40 cellular contexts compared by ENCODE assay signal in genomic region chr2:81328968-81329367, GRCh38.
"Had no signal": no experiment of that assay in that cellular context is flagged by ENCODE, and none has a peak within 500 bp of the region (broad histone marks: within the 10 kb centered on the region; RNA-seq: fewer than 3 reads in every experiment).

No MANE protein-coding gene starts in this region.

- H3K9me3 ChIP-seq: adrenal gland had no signal

- H3K27me3 ChIP-seq: adrenal gland, ascending aorta, body of pancreas, brain microvascular endothelial cell, breast epithelium, cardiac muscle cell had no signal

- H3K27ac Mint-ChIP-seq: activated naive CD4-positive, alpha-beta T cell treated with anti-CD3 and anti-CD28 coated beads for 36 hours; activated naive CD4-positive, alpha-beta T cell treated with anti-CD3 and anti-CD28 coated beads, Interleukin-2, amount 10 ng/mL, durations not matched to agents 7 days and 5 days; activated naive CD4-positive, alpha-beta T cell treated with anti-CD3 and anti-CD28 coated beads, Interleukin-2, amount 50 U/mL, for 24 hours; activated naive CD4-positive, alpha-beta T cell treated with anti-CD3 and anti-CD28 coated beads, Interleukin-2, amount 50 U/mL, for 72 hours; activated naive CD8-positive, alpha-beta T cell; activated naive CD8-positive, alpha-beta T cell treated with anti-CD3 and anti-CD28 coated beads for 36 hours; activated naive CD8-positive, alpha-beta T cell treated with anti-CD3 and anti-CD28 coated beads, Interleukin-2, amount 10 ng/mL, durations not matched to agents 7 days and 5 days; activated naive CD8-positive, alpha-beta T cell treated with anti-CD3 and anti-CD28 coated beads, Interleukin-2, amount 50 U/mL, for 24 hours; activated T-cell treated with anti-CD3 and anti-CD28 coated beads, Interleukin-2, amount 50 U/mL, for 24 hours; activated T-cell treated with anti-CD3 and anti-CD28 coated beads, Interleukin-2, amount 50 U/mL, for 72 hours; activated T-helper 1 cell treated with anti-CD3 and anti-CD28 coated beads, Interleukin-12 subunit alpha, Interleukin-12 subunit beta, Interleukin-2, Interleukin-4 antibody, amounts not matched to agents 30 ng/mL and 10 ng/mL and 1 ng/mL, durations not matched to agents 14 hours and 24 hours and 36 hours; activated T-helper 17 cell treated with anti-CD3 and anti-CD28 coated beads, Interleukin-2, amount 50 U/mL, for 72 hours; activated T-helper 2 cell treated with anti-CD3 and anti-CD28 coated beads, Interferon-gamma antibody, Interleukin-2, Interleukin-4, amounts not matched to agents 10 μg/mL and 5 μg/mL and 100 μg/mL, durations not matched to agents 14 hours and 24 hours and 36 hours; brain had no signal

- H3K4me3 Mint-ChIP-seq: activated naive CD4-positive, alpha-beta T cell treated with anti-CD3 and anti-CD28 coated beads for 36 hours; activated naive CD4-positive, alpha-beta T cell treated with anti-CD3 and anti-CD28 coated beads, Interleukin-2, amount 10 ng/mL, durations not matched to agents 7 days and 5 days; activated naive CD4-positive, alpha-beta T cell treated with anti-CD3 and anti-CD28 coated beads, Interleukin-2, amount 50 U/mL, for 24 hours; activated naive CD8-positive, alpha-beta T cell; activated naive CD8-positive, alpha-beta T cell treated with anti-CD3 and anti-CD28 coated beads for 36 hours; activated naive CD8-positive, alpha-beta T cell treated with anti-CD3 and anti-CD28 coated beads, Interleukin-2, amount 10 ng/mL, durations not matched to agents 7 days and 5 days; activated naive CD8-positive, alpha-beta T cell treated with anti-CD3 and anti-CD28 coated beads, Interleukin-2, amount 50 U/mL, for 24 hours; activated T-cell treated with anti-CD3 and anti-CD28 coated beads, Interleukin-2, amount 50 U/mL, for 24 hours; activated T-cell treated with anti-CD3 and anti-CD28 coated beads, Interleukin-2, amount 50 U/mL, for 4 hours; activated T-cell treated with anti-CD3 and anti-CD28 coated beads, Interleukin-2, amount 50 U/mL, for 72 hours; activated T-helper 1 cell treated with anti-CD3 and anti-CD28 coated beads, Interleukin-12 subunit alpha, Interleukin-12 subunit beta, Interleukin-2, Interleukin-4 antibody, amounts not matched to agents 30 ng/mL and 10 ng/mL and 1 ng/mL, durations not matched to agents 14 hours and 24 hours and 36 hours; activated T-helper 17 cell treated with anti-CD3 and anti-CD28 coated beads, Interleukin-2, amount 50 U/mL, for 72 hours; brain; central memory CD8-positive, alpha-beta T cell had no signal

- H3K36me3 ChIP-seq: adrenal gland, ascending aorta, brain microvascular endothelial cell, breast epithelium, cardiac muscle cell had no signal

- H3K36me3 Mint-ChIP-seq: activated naive CD4-positive, alpha-beta T cell treated with anti-CD3 and anti-CD28 coated beads, Interleukin-2, amount 10 ng/mL, durations not matched to agents 7 days and 5 days; activated naive CD4-positive, alpha-beta T cell treated with anti-CD3 and anti-CD28 coated beads, Interleukin-2, amount 50 U/mL, for 24 hours; activated naive CD8-positive, alpha-beta T cell; activated naive CD8-positive, alpha-beta T cell treated with anti-CD3 and anti-CD28 coated beads for 36 hours; activated naive CD8-positive, alpha-beta T cell treated with anti-CD3 and anti-CD28 coated beads, Interleukin-2, amount 10 ng/mL, durations not matched to agents 7 days and 5 days; brain had no signal

- H3K4me1 Mint-ChIP-seq: activated naive CD4-positive, alpha-beta T cell treated with anti-CD3 and anti-CD28 coated beads, Interleukin-2, amount 10 ng/mL, durations not matched to agents 7 days and 5 days; activated naive CD4-positive, alpha-beta T cell treated with anti-CD3 and anti-CD28 coated beads, Interleukin-2, amount 50 U/mL, for 24 hours; activated naive CD8-positive, alpha-beta T cell treated with anti-CD3 and anti-CD28 coated beads for 36 hours; activated naive CD8-positive, alpha-beta T cell treated with anti-CD3 and anti-CD28 coated beads, Interleukin-2, amount 10 ng/mL, durations not matched to agents 7 days and 5 days; activated naive CD8-positive, alpha-beta T cell treated with anti-CD3 and anti-CD28 coated beads, Interleukin-2, amount 50 U/mL, for 24 hours; activated T-helper 17 cell treated with anti-CD3 and anti-CD28 coated beads, Interleukin-2, amount 50 U/mL, for 72 hours; brain; central memory CD8-positive, alpha-beta T cell had no signal

- H3K4me1 ChIP-seq: adrenal gland, ascending aorta, body of pancreas, breast epithelium had no signal

- DNase-seq: activated effector memory CD4-positive, alpha-beta T cell treated with anti-CD3 and anti-CD28 coated beads, Interleukin-2, amount 50 U/mL, for 16 hours; activated effector memory CD4-positive, alpha-beta T cell treated with Interleukin-2 at 50 U/mL for 16 hours; activated gamma-delta T cell; activated gamma-delta T cell treated with Interleukin-2 at 50 U/mL for 16 hours; activated naive CD4-positive, alpha-beta T cell; activated naive CD4-positive, alpha-beta T cell treated with anti-CD3 and anti-CD28 coated beads for 36 hours; activated naive CD4-positive, alpha-beta T cell treated with anti-CD3 and anti-CD28 coated beads, Interleukin-2, amount 10 ng/mL, durations not matched to agents 7 days and 5 days; activated naive CD4-positive, alpha-beta T cell treated with anti-CD3 and anti-CD28 coated beads, Interleukin-2, amount 50 U/mL, for 16 hours; activated naive CD4-positive, alpha-beta T cell treated with Interleukin-2 at 50 U/mL for 16 hours; activated naive CD8-positive, alpha-beta T cell treated with anti-CD3 and anti-CD28 coated beads for 36 hours; activated naive CD8-positive, alpha-beta T cell treated with anti-CD3 and anti-CD28 coated beads, Interleukin-2, amount 10 ng/mL, durations not matched to agents 7 days and 5 days; activated naive CD8-positive, alpha-beta T cell treated with anti-CD3 and anti-CD28 coated beads, Interleukin-2, amount 50 U/mL, for 24 hours; activated T-cell treated with anti-CD3 and anti-CD28 coated beads, Interleukin-2, amount 50 U/mL, for 1 hour; activated T-cell treated with anti-CD3 and anti-CD28 coated beads, Interleukin-2, amount 50 U/mL, for 24 hours; activated T-cell treated with anti-CD3 and anti-CD28 coated beads, Interleukin-2, amount 50 U/mL, for 4 hours; activated T-cell treated with anti-CD3 and anti-CD28 coated beads, Interleukin-2, amount 50 U/mL, for 48 hours; activated T-cell treated with anti-CD3 and anti-CD28 coated beads, Interleukin-2, amount 50 U/mL, for 72 hours; adrenal gland; amniotic stem cell; amygdala; anterior cingulate cortex; aorta; body of pancreas; brain microvascular endothelial cell; caudate nucleus; central memory CD4-positive, alpha-beta T cell; cerebellar nuclear complex had no signal

- FAIRE-seq: astrocyte, bronchial epithelial cell had no signal

- H3K4me3 ChIP-seq: adrenal gland, ascending aorta, body of pancreas, breast epithelium, cardiac muscle cell had no signal

- H3K27ac ChIP-seq: adrenal gland, ascending aorta, body of pancreas, brain microvascular endothelial cell, breast epithelium, cardiac muscle cell had no signal

- ATAC-seq: activated naive CD4-positive, alpha-beta T cell treated with anti-CD3 and anti-CD28 coated beads, Interleukin-2, amount 50 U/mL, for 72 hours; activated naive CD8-positive, alpha-beta T cell treated with anti-CD3 and anti-CD28 coated beads, Interleukin-2, amount 50 U/mL, for 24 hours; activated T-cell treated with anti-CD3 and anti-CD28 coated beads, Interleukin-2, amount 50 U/mL, for 4 hours; activated T-cell treated with anti-CD3 and anti-CD28 coated beads, Interleukin-2, amount 50 U/mL, for 72 hours; activated T-helper 17 cell treated with anti-CD3 and anti-CD28 coated beads, Interleukin-2, amount 50 U/mL, for 72 hours; body of pancreas had no signal

- H3K27me3 Mint-ChIP-seq: activated naive CD4-positive, alpha-beta T cell treated with anti-CD3 and anti-CD28 coated beads, Interleukin-2, amount 10 ng/mL, durations not matched to agents 7 days and 5 days; activated naive CD4-positive, alpha-beta T cell treated with anti-CD3 and anti-CD28 coated beads, Interleukin-2, amount 50 U/mL, for 24 hours; activated naive CD8-positive, alpha-beta T cell; activated naive CD8-positive, alpha-beta T cell treated with anti-CD3 and anti-CD28 coated beads for 36 hours; activated naive CD8-positive, alpha-beta T cell treated with anti-CD3 and anti-CD28 coated beads, Interleukin-2, amount 10 ng/mL, durations not matched to agents 7 days and 5 days; activated naive CD8-positive, alpha-beta T cell treated with anti-CD3 and anti-CD28 coated beads, Interleukin-2, amount 50 U/mL, for 24 hours; activated T-cell treated with anti-CD3 and anti-CD28 coated beads, Interleukin-2, amount 50 U/mL, for 24 hours; activated T-helper 17 cell treated with anti-CD3 and anti-CD28 coated beads, Interleukin-2, amount 50 U/mL, for 72 hours; brain; central memory CD8-positive, alpha-beta T cell had no signal
